12 cellular contexts compared by ENCODE assay signal in genomic region chr9:16206560-16206959, GRCh38.
"Had no signal": no experiment of that assay in that cellular context is flagged by ENCODE, and none has a peak within 500 bp of the region (broad histone marks: within the 10 kb centered on the region; RNA-seq: fewer than 3 reads in every experiment).

No MANE protein-coding gene starts in this region.

- H3K4me1 ChIP-seq: left lung, right atrium auricular region had no signal

- ATAC-seq: left lung, mucosa of descending colon, T-helper 17 cell had no signal

- H3K4me3 Mint-ChIP-seq: activated T-helper 1 cell treated with anti-CD3 and anti-CD28 coated beads, Interleukin-12 subunit alpha, Interleukin-12 subunit beta, Interleukin-2, Interleukin-4 antibody, amounts not matched to agents 30 ng/mL and 10 ng/mL and 1 ng/mL, durations not matched to agents 14 hours and 24 hours and 36 hours; T-helper 17 cell had no signal

- H3K4me1 Mint-ChIP-seq: T-helper 17 cell had no signal

- H3K36me3 Mint-ChIP-seq: naive thymus-derived CD4-positive, alpha-beta T cell had no signal

- H3K27me3 Mint-ChIP-seq: T-helper 17 cell had no signal

- H3K9me3 ChIP-seq: left lung, mucosa of descending colon, right atrium auricular region, transverse colon had no signal

- H3K27ac Mint-ChIP-seq: activated T-helper 1 cell treated with anti-CD3 and anti-CD28 coated beads, Interleukin-12 subunit alpha, Interleukin-12 subunit beta, Interleukin-2, Interleukin-4 antibody, amounts not matched to agents 30 ng/mL and 10 ng/mL and 1 ng/mL, durations not matched to agents 14 hours and 24 hours and 36 hours; naive thymus-derived CD4-positive, alpha-beta T cell; T-helper 17 cell had no signal

- H3K27me3 ChIP-seq: left lung, right atrium auricular region, transverse colon had no signal

- H3K4me3 ChIP-seq: left lung, mucosa of descending colon, right atrium auricular region, skin epidermis, transverse colon had no signal

- H3K36me3 ChIP-seq: left lung, right atrium auricular region, transverse colon, WERI-Rb-1 had no signal

- DNase-seq: activated CD4-positive, alpha-beta T cell treated with anti-CD3 and anti-CD28 coated beads for 4 hours; left lung; mucosa of descending colon; naive thymus-derived CD4-positive, alpha-beta T cell; stimulated activated CD4-positive, alpha-beta T cell treated with anti-CD3 and anti-CD28 coated beads, Interleukin-4, amount 100 ng/mL, for 24 hours; stimulated activated naive CD4-positive, alpha-beta T cell treated with Interleukin-2 at 50 U/mL for 16 hours; T-helper 17 cell; transverse colon; WERI-Rb-1 had no signal
